In the genomic region with DNA sequence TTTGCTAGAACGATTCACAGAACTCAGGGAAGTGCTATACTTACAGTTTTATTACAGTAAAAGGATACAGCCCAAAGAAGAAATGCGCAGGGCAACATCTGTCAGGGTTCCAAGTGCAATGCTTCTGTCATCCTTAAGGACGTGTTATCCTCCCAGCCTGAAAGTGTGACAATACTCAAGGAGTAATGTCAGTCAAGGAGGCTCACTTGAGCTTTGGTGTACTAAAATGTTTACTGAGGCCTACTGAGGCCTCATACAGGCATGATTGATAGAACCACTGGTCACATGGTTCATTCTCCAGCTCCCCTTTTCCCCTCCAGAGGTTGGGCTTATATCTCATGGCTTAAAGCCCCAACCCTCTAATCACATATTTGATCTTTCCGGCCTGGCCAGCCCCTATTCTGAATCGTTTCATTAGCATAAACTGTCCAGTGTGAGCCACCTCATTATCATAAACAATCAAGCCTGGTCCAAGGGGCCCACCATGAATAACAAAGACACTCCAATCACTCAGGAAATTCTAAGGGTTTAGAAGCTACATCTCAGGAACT, we compare ENCODE assay signal across 25 cellular contexts. TPM values are rescaled to one million over a fixed set of nuclear protein-coding genes. Genes with fewer than 3 reads are reported as not detected.
DNase-seq lines count a peak whose midpoint lies in the region; ATAC-seq and TF ChIP-seq lines count a peak whose summit lies in the region.
"Had no signal": no experiment of that assay in that cellular context is flagged by ENCODE, and none has a peak within 500 bp of the region (broad histone marks: within the 10 kb centered on the region; RNA-seq: fewer than 3 reads in every experiment).

No MANE protein-coding gene starts in this region.

- H3K18ac ChIP-seq in mesenchymal stem cell (ENCODE audit: low read depth in 1 of 2, low read length in 2 of 2) = peak overlapping the region in 1 of 2 experiments; percentile 34

- H2BK15ac ChIP-seq in mesenchymal stem cell (ENCODE audit: low read depth, poor library complexity, severe bottlenecking) = no peak overlapping the region

- no peak overlapping the region for H2BK120ac ChIP-seq in mesenchymal stem cell (ENCODE audit: low read depth, low read length)

- H3K79me2 ChIP-seq in DOHH2 (ENCODE audit: control insufficient read depth, low read length) (no peaks in the 10 kb centered on the region), MM.1S (ENCODE audit: low read length) (no peaks in the 10 kb centered on the region)

- peaks cover 44% of the 10 kb centered on the region for H3K4me1 Mint-ChIP-seq in T-helper 1 cell treated with Interleukin-12 subunit alpha and Interleukin-12 subunit beta and Interleukin-4 antibody, amounts not matched to agents 30 μg/mL and 1 μg/mL, for 36 hours (ENCODE audit: low read depth)
- peaks cover 53% of the 10 kb centered on the region for H3K4me1 Mint-ChIP-seq in activated B cell treated with CpG ODN at 0.5 μM for 24 hours

- no peak overlapping the region for H2BK12ac ChIP-seq in mesenchymal stem cell (ENCODE audit: low read length in 2 of 2)

- no peaks in the 10 kb centered on the region for H3K9me3 ChIP-seq in DOHH2 (ENCODE audit: control insufficient read depth, insufficient read depth, low read length)
- H3K9me3 ChIP-seq in mesenchymal stem cell (ENCODE audit: control insufficient read depth, low read length) = no peaks in the 10 kb centered on the region
- H3K9me3 ChIP-seq in MM.1S (replicated peaks; ENCODE audit: insufficient read depth, low read length) = no peaks in the 10 kb centered on the region
- H3K9me3 ChIP-seq: A549, ascending aorta, colonic mucosa, gastrocnemius medialis, spleen had no signal

- no peak overlapping the region for H2AK5ac ChIP-seq in mesenchymal stem cell (ENCODE audit: low read length, severe bottlenecking)

- no peak overlapping the region for H4K8ac ChIP-seq in mesenchymal stem cell (ENCODE audit: low read length)

- no peaks in the 10 kb centered on the region for H3K27me3 Mint-ChIP-seq in T-helper 1 cell treated with Interleukin-12 subunit alpha and Interleukin-12 subunit beta and Interleukin-4 antibody, amounts not matched to agents 30 μg/mL and 1 μg/mL, for 36 hours (ENCODE audit: low read depth)
- no peaks in the 10 kb centered on the region for H3K27me3 Mint-ChIP-seq in activated B cell treated with CpG ODN at 0.5 μM for 24 hours
- H3K27me3 Mint-ChIP-seq: type B pancreatic cell had no signal

- H3K4me2 ChIP-seq in DOHH2 (ENCODE audit: low read length) = peak overlapping the region; percentile 11; the same call in 1 of the 2 replicates
- H3K4me2 ChIP-seq in mesenchymal stem cell (ENCODE audit: low read length, poor library complexity, severe bottlenecking) = no peak overlapping the region
- no peak overlapping the region for H3K4me2 ChIP-seq in MM.1S (ENCODE audit: low read depth, low read length)
- H3K4me2 ChIP-seq: A549 had no signal

- H3K23ac ChIP-seq in mesenchymal stem cell (ENCODE audit: low read length in 2 of 2) = no peak overlapping the region

- H3K4me3 Mint-ChIP-seq in T-helper 1 cell treated with Interleukin-12 subunit alpha and Interleukin-12 subunit beta and Interleukin-4 antibody, amounts not matched to agents 30 μg/mL and 1 μg/mL, for 36 hours = no peak overlapping the region
- no peak overlapping the region for H3K4me3 Mint-ChIP-seq in activated B cell treated with CpG ODN at 0.5 μM for 24 hours
- H3K4me3 Mint-ChIP-seq: activated T-cell treated with anti-CD3 and anti-CD28 coated beads, Interleukin-2, amount 50 U/mL, for 4 hours; stimulated activated naive B cell treated with anti-CD40 and anti-IgM and Interleukin-4, amounts not matched to agents 10 μg/mL and 1 μg/mL and 100 μg/mL, for 72 hours; type B pancreatic cell had no signal

- CTCF ChIA-PET in activated B cell treated with CpG ODN at 0.5 μM for 24 hours (lab: Charles Lee) = no interaction called here

- H3K4me3 ChIP-seq in DOHH2 (ENCODE audit: low read length) (no peak overlapping the region), mesenchymal stem cell (ENCODE audit: insufficient read depth in 1 of 2, low read depth in 1 of 2, low read length in 2 of 2) (no peak overlapping the region), MM.1S (ENCODE audit: low read length) (no peak overlapping the region)
- H3K4me3 ChIP-seq: A549, ascending aorta, colonic mucosa, gastrocnemius medialis, spleen had no signal

- H3K27ac Mint-ChIP-seq in T-helper 1 cell treated with Interleukin-12 subunit alpha and Interleukin-12 subunit beta and Interleukin-4 antibody, amounts not matched to agents 30 μg/mL and 1 μg/mL, for 36 hours = peak overlapping the region; percentile 29
- peak overlapping the region; percentile 41 for H3K27ac Mint-ChIP-seq in activated B cell treated with CpG ODN at 0.5 μM for 24 hours
- H3K27ac Mint-ChIP-seq: stimulated activated naive B cell treated with anti-CD40 and anti-IgM and Interleukin-4, amounts not matched to agents 10 μg/mL and 1 μg/mL and 100 μg/mL, for 72 hours; type B pancreatic cell had no signal

- H2BK5ac ChIP-seq in mesenchymal stem cell (ENCODE audit: low read depth, low read length, poor library complexity, severe bottlenecking) = no peak overlapping the region

- H3K9me3 Mint-ChIP-seq in T-helper 1 cell treated with Interleukin-12 subunit alpha and Interleukin-12 subunit beta and Interleukin-4 antibody, amounts not matched to agents 30 μg/mL and 1 μg/mL, for 36 hours = no peaks in the 10 kb centered on the region
- no peaks in the 10 kb centered on the region for H3K9me3 Mint-ChIP-seq in activated B cell treated with CpG ODN at 0.5 μM for 24 hours
- H3K9me3 Mint-ChIP-seq: activated T-cell treated with anti-CD3 and anti-CD28 coated beads, Interleukin-2, amount 50 U/mL, for 4 hours; stimulated activated naive B cell treated with anti-CD40 and anti-IgM and Interleukin-4, amounts not matched to agents 10 μg/mL and 1 μg/mL and 100 μg/mL, for 72 hours had no signal

- H4K20me1 ChIP-seq in DOHH2 (ENCODE audit: control insufficient read depth, insufficient read depth, low read depth, low read length) (no peaks in the 10 kb centered on the region), MM.1S (ENCODE audit: insufficient read depth, low read length) (no peaks in the 10 kb centered on the region)

- H3K14ac ChIP-seq in mesenchymal stem cell (ENCODE audit: low read length in 2 of 2) = no peak overlapping the region

- H3K36me3 ChIP-seq in DOHH2 (ENCODE audit: control insufficient read depth, low read length) = no peaks in the 10 kb centered on the region
- H3K36me3 ChIP-seq in mesenchymal stem cell (ENCODE audit: control insufficient read depth in 1 of 2, insufficient read depth in 2 of 2, low read depth in 1 of 2, low read length in 2 of 2) = no peaks in the 10 kb centered on the region
- H3K36me3 ChIP-seq in MM.1S (replicated peaks; ENCODE audit: insufficient read depth, low read length) = no peaks in the 10 kb centered on the region
- H3K36me3 ChIP-seq: ascending aorta, colonic mucosa, gastrocnemius medialis, spleen had no signal

- 75% methylated on average over 4 of the region's 5 CpGs for WGBS in mesenchymal stem cell

- H3K9ac ChIP-seq in mesenchymal stem cell (ENCODE audit: low read length) (no peak overlapping the region), MM.1S (ENCODE audit: low read length) (no peak overlapping the region)

- H3K4me1 ChIP-seq in DOHH2 (ENCODE audit: control insufficient read depth, low read length) (peaks cover 72% of the 10 kb centered on the region), mesenchymal stem cell (ENCODE audit: control insufficient read depth, insufficient read depth, low read depth, low read length) (no peaks in the 10 kb centered on the region), MM.1S (ENCODE audit: low read length) (peaks cover 18% of the 10 kb centered on the region)
- H3K4me1 ChIP-seq: A549, ascending aorta, colonic mucosa, gastrocnemius medialis had no signal

- DNase-seq in T-helper 1 cell (no peak), activated B cell treated with CpG ODN at 0.5 μM for 24 hours (no peak), mesenchymal stem cell (no peak), MM.1S (no peak), UCSD-AML1 (lab: John Stamatoyannopoulos, UW; ENCODE audit: unreplicated experiment) (no peak), germinal center (ENCODE audit: low spot score) (no peak)
- DNase-seq: activated T-cell treated with anti-CD3 and anti-CD28 coated beads, Interleukin-2, amount 50 U/mL, for 4 hours; colonic mucosa; EL; gastrocnemius medialis; IMR-90; NCI-H1092; NCI-H2107; NCI-H69; spleen; stimulated activated naive B cell treated with anti-CD40 and anti-IgM and Interleukin-4, amounts not matched to agents 10 μg/mL and 1 μg/mL and 100 μg/mL, for 72 hours had no signal

- H3F3A ChIP-seq in DOHH2 (ENCODE audit: control insufficient read depth, insufficient read depth) (peaks cover 7% of the 10 kb centered on the region), MM.1S (ENCODE audit: insufficient read depth, low read length) (no peaks in the 10 kb centered on the region)

- no peak overlapping the region for H4K91ac ChIP-seq in mesenchymal stem cell (ENCODE audit: low read length)

- H3K9me2 ChIP-seq in DOHH2 (replicated peaks; ENCODE audit: control insufficient read depth, low read length) (no peaks in the 10 kb centered on the region), MM.1S (replicated peaks; ENCODE audit: insufficient read depth, low read length) (no peaks in the 10 kb centered on the region)

- H3K79me1 ChIP-seq in mesenchymal stem cell (replicated peaks; ENCODE audit: low read length, poor library complexity, severe bottlenecking) = no peaks in the 10 kb centered on the region

- no peak for TF ChIP-seq CTCF in DOHH2 (IDR thresholded peaks at IDR 0.05; ENCODE audit: low read depth, low read length, poor library complexity, severe bottlenecking)
- no peak for TF ChIP-seq CTCF in activated B cell treated with CpG ODN at 0.5 μM for 24 hours (IDR thresholded peaks at IDR 0.05)
- TF ChIP-seq CTCF in MM.1S (IDR thresholded peaks at IDR 0.05; ENCODE audit: low read length) = no peak

- H3K27me3 ChIP-seq in DOHH2 (ENCODE audit: control insufficient read depth, low read length) (no peaks in the 10 kb centered on the region), mesenchymal stem cell (ENCODE audit: control insufficient read depth in 1 of 2, insufficient read depth in 1 of 2, low read length in 2 of 2) (peaks cover 0 to under 1% of the 10 kb centered on the region in 2 experiments), MM.1S (replicated peaks; ENCODE audit: insufficient read depth, low read length) (no peaks in the 10 kb centered on the region)
- H3K27me3 ChIP-seq: ascending aorta, colonic mucosa, gastrocnemius medialis had no signal

- POLR2A ChIA-PET in activated B cell treated with CpG ODN at 0.5 μM for 24 hours (lab: Charles Lee) = interaction anchor here (1.3 to 2.3 kb wide), 4 partner anchors 8 to 19 kb away, joined by 3 to 9 read pairs (median 6); a partner anchor contains a TSS

- H2AFZ ChIP-seq in mesenchymal stem cell (ENCODE audit: low read depth, low read length) (peak overlapping the region; percentile 39), MM.1S (ENCODE audit: low read length) (no peak overlapping the region)

- ATAC-seq in activated B cell treated with CpG ODN at 0.5 μM for 24 hours (ENCODE audit: low read depth) = no peak
- ATAC-seq: A549; activated CD4-positive, CD25-positive, alpha-beta regulatory T cell treated with anti-CD3 and anti-CD28 coated beads, Interleukin-2, amount 50 U/mL, for 24 hours; activated T-cell treated with anti-CD3 and anti-CD28 coated beads, Interleukin-2, amount 50 U/mL, for 4 hours; gastrocnemius medialis; Panc1; stimulated activated naive B cell treated with anti-CD40 and anti-IgM and Interleukin-4, amounts not matched to agents 10 μg/mL and 1 μg/mL and 100 μg/mL, for 72 hours had no signal

- no peak overlapping the region for H3K27ac ChIP-seq in DOHH2 (ENCODE audit: low read depth, low read length)
- H3K27ac ChIP-seq in mesenchymal stem cell (ENCODE audit: low read length, poor library complexity, severe bottlenecking) = no peak overlapping the region
- H3K27ac ChIP-seq in MM.1S (ENCODE audit: low read length) = no peak overlapping the region
- H3K27ac ChIP-seq: A549, ascending aorta, colonic mucosa, epithelial cell of prostate, gastrocnemius medialis had no signal

- no peak overlapping the region for H3K4ac ChIP-seq in mesenchymal stem cell (ENCODE audit: low read depth in 1 of 2, low read length in 2 of 2)

- H3K36me3 Mint-ChIP-seq in T-helper 1 cell treated with Interleukin-12 subunit alpha and Interleukin-12 subunit beta and Interleukin-4 antibody, amounts not matched to agents 30 μg/mL and 1 μg/mL, for 36 hours (ENCODE audit: low read depth) = peaks cover 6% of the 10 kb centered on the region
- no peaks in the 10 kb centered on the region for H3K36me3 Mint-ChIP-seq in activated B cell treated with CpG ODN at 0.5 μM for 24 hours (ENCODE audit: low read depth)
- H3K36me3 Mint-ChIP-seq: type B pancreatic cell had no signal

- intact Hi-C loops in activated B cell treated with CpG ODN at 0.5 μM for 24 hours (cut with micrococcal nuclease) = no loop called here

RNA-seq across cellular contexts. Expression of a gene that starts 9.4 kb away (rescaled TPM):
- 5,922 and 6,273 TPM in 2 replicates for total RNA-seq in activated B cell treated with CpG ODN at 0.5 μM for 24 hours
- polyA plus RNA-seq in mesenchymal stem cell (2013, experiment 1 of 2) = 9,006 TPM
- polyA plus RNA-seq in mesenchymal stem cell (2013, experiment 2 of 2) = 8,811 TPM

RNA-seq across cellular contexts. Expression of a gene that starts 59.0 kb away (rescaled TPM):
- total RNA-seq in activated B cell treated with CpG ODN at 0.5 μM for 24 hours = 0.20 and 0.22 TPM in 2 replicates
- not detected for polyA plus RNA-seq in mesenchymal stem cell (2013, experiment 1 of 2)
- not detected for polyA plus RNA-seq in mesenchymal stem cell (2013, experiment 2 of 2)
- total RNA-seq: activated T-cell treated with anti-CD3 and anti-CD28 coated beads, Interleukin-2, amount 50 U/mL, for 4 hours; IMR-90; pulmonary artery endothelial cell had no signal
- polyA plus RNA-seq: A549, IMR-90 had no signal
